8 cellular contexts compared by ENCODE assay signal in genomic region chr7:45920543-45921380, GRCh38. TPM values are rescaled to one million over a fixed set of nuclear protein-coding genes. Genes with fewer than 3 reads are reported as not detected.
DNase-seq lines count a peak whose midpoint lies in the region; ATAC-seq and TF ChIP-seq lines count a peak whose summit lies in the region.

Gene IGFBP3 (minus strand): TSS chr7:45921272. CDS start chr7:45921140, 132 bp downstream.

- H3K36me3 Mint-ChIP-seq in stimulated activated naive CD8-positive, alpha-beta T cell treated with anti-CD3 and anti-CD28 coated beads, Interleukin-15, Interleukin-2, amounts not matched to agents 100 ng/mL and 50 ng/mL, for 24 hours (ENCODE audit: low read depth) = no peaks in the 10 kb centered on the region

- H3K9me3 Mint-ChIP-seq in stimulated activated naive CD8-positive, alpha-beta T cell treated with anti-CD3 and anti-CD28 coated beads, Interleukin-15, Interleukin-2, amounts not matched to agents 100 ng/mL and 50 ng/mL, for 24 hours = no peaks in the 10 kb centered on the region

- peak within 1 kb of the TSS; percentile 35 for H3K4me3 Mint-ChIP-seq in stimulated activated naive CD8-positive, alpha-beta T cell treated with anti-CD3 and anti-CD28 coated beads, Interleukin-15, Interleukin-2, amounts not matched to agents 100 ng/mL and 50 ng/mL, for 24 hours

- peak; percentile 48 for DNase-seq in activated T-cell treated with anti-CD3 and anti-CD28 coated beads, Interleukin-2, amount 50 U/mL, for 1 hour
- DNase-seq in activated T-cell treated with anti-CD3 and anti-CD28 coated beads for 4 hours (no peak), RPMI7951 (ENCODE audit: low read depth) (peak; percentile 50), coronary artery (ENCODE audit: low spot score) (no peak), left colon (peak in 1 of 2 donors; percentile 35)

- no peak within 1 kb of the TSS for H3K27ac Mint-ChIP-seq in stimulated activated naive CD8-positive, alpha-beta T cell treated with anti-CD3 and anti-CD28 coated beads, Interleukin-15, Interleukin-2, amounts not matched to agents 100 ng/mL and 50 ng/mL, for 24 hours

- ATAC-seq in left colon (peak; percentile 83), HG03432 (IDR thresholded peaks at IDR 0.05; ENCODE audit: unreplicated experiment) (no peak), GM21381 (IDR thresholded peaks at IDR 0.05; ENCODE audit: unreplicated experiment) (no peak)

- no peak for TF ChIP-seq CTCF in coronary artery (IDR thresholded peaks at IDR 0.05)

- intact Hi-C loops in left colon (cut with DNase I, micrococcal nuclease) = loop anchor here (5.0 to 10.0 kb wide), 4 partner anchors 424 to 1262 kb away; no protein-coding TSS in a partner anchor

- H3K27me3 Mint-ChIP-seq in stimulated activated naive CD8-positive, alpha-beta T cell treated with anti-CD3 and anti-CD28 coated beads, Interleukin-15, Interleukin-2, amounts not matched to agents 100 ng/mL and 50 ng/mL, for 24 hours = peaks cover 63% of the 10 kb centered on the region

- peak within 1 kb of the TSS; percentile 8 to 53 for H3K27ac ChIP-seq in coronary artery

- peak within 1 kb of the TSS; percentile 79 for H3K4me3 ChIP-seq in coronary artery

- peaks cover 24% of the 10 kb centered on the region for H3K4me1 Mint-ChIP-seq in stimulated activated naive CD8-positive, alpha-beta T cell treated with anti-CD3 and anti-CD28 coated beads, Interleukin-15, Interleukin-2, amounts not matched to agents 100 ng/mL and 50 ng/mL, for 24 hours (ENCODE audit: low read depth)

RNA-seq across cellular contexts. Expression of gene IGFBP3, which starts in this region (rescaled TPM):
- total RNA-seq in RPMI7951 (2014; rRNA removed; shearing (Covaris generic)) = 10.1 and 11.7 TPM in 2 replicates
- 10 to 100 TPM; 30.9 to 38.0 TPM for total RNA-seq in left colon

Comparison
In these comparisons a context has a peak if more than half of its experiments do, and no peak if none do; other contexts are left out.
1. DNase-seq: peak in activated T-cell treated with anti-CD3 and anti-CD28 coated beads, Interleukin-2, amount 50 U/mL, for 1 hour (single experiment) and RPMI7951 (single experiment); none in activated T-cell treated with anti-CD3 and anti-CD28 coated beads for 4 hours (single experiment) and coronary artery (single experiment).